In genomic region chr14:57865066-57865449, GRCh38 we compare ENCODE assay signal across 17 cellular contexts. TPM values are rescaled to one million over a fixed set of nuclear protein-coding genes. Genes with fewer than 3 reads are reported as not detected.
DNase-seq lines count a peak whose midpoint lies in the region; ATAC-seq and TF ChIP-seq lines count a peak whose summit lies in the region.
"Had no signal": no experiment of that assay in that cellular context is flagged by ENCODE, and none has a peak within 500 bp of the region (broad histone marks: within the 10 kb centered on the region; RNA-seq: fewer than 3 reads in every experiment).

No MANE protein-coding gene starts in this region.

- H3K4me1 Mint-ChIP-seq in mesothelial cell of epicardium: peaks cover 2% of the 10 kb centered on the region
- H3K4me1 Mint-ChIP-seq: activated naive CD4-positive, alpha-beta T cell treated with anti-CD3 and anti-CD28 coated beads, Interleukin-2, amount 50 U/mL, for 24 hours had no signal

- peaks cover 66% of the 10 kb centered on the region for H3K27me3 Mint-ChIP-seq in mesothelial cell of epicardium (ENCODE audit: low read depth)

- no peak for ATAC-seq in heart right ventricle
- ATAC-seq in Right ventricle myocardium inferior: no peak
- ATAC-seq in HG03045 (IDR thresholded peaks at IDR 0.05; ENCODE audit: unreplicated experiment): no peak
- ATAC-seq: left colon had no signal

- no peaks in the 10 kb centered on the region for H3K36me3 ChIP-seq in heart right ventricle
- H3K36me3 ChIP-seq in ectodermal cell (ENCODE audit: control insufficient read depth, insufficient read depth, low read length): no peaks in the 10 kb centered on the region
- H3K36me3 ChIP-seq in urinary bladder (ENCODE audit: insufficient read depth): no peaks in the 10 kb centered on the region

- H3K4me3 ChIP-seq in heart right ventricle (peak overlapping the region in 7 of 10 donors; percentile 12 to 39 (median 23)), ectodermal cell (ENCODE audit: insufficient read depth, low read depth, low read length) (peak overlapping the region; percentile 40), urinary bladder (ENCODE audit: low read depth, low read length) (peak overlapping the region; percentile 2)

- H3K36me3 Mint-ChIP-seq in mesothelial cell of epicardium: no peaks in the 10 kb centered on the region
- H3K36me3 Mint-ChIP-seq: activated naive CD4-positive, alpha-beta T cell treated with anti-CD3 and anti-CD28 coated beads, Interleukin-2, amount 50 U/mL, for 24 hours had no signal

- TF ChIP-seq CTCF in heart right ventricle (IDR thresholded peaks at IDR 0.05): no peak
- no peak for TF ChIP-seq CTCF in mesothelial cell of epicardium (IDR thresholded peaks at IDR 0.05; ENCODE audit: unreplicated experiment)

- peak overlapping the region; percentile 26 for H3K4me3 Mint-ChIP-seq in mesothelial cell of epicardium
- H3K4me3 Mint-ChIP-seq: activated naive CD4-positive, alpha-beta T cell treated with anti-CD3 and anti-CD28 coated beads, Interleukin-2, amount 50 U/mL, for 24 hours; T-helper 1 cell treated with Interleukin-12 subunit alpha and Interleukin-12 subunit beta and Interleukin-4 antibody, amounts not matched to agents 30 μg/mL and 1 μg/mL, for 36 hours had no signal

- H3K27ac ChIP-seq in heart right ventricle: no peak overlapping the region
- H3K27ac ChIP-seq in ectodermal cell (ENCODE audit: insufficient read depth, low read depth, low read length, poor library complexity, severe bottlenecking): no peak overlapping the region
- no peak overlapping the region for H3K27ac ChIP-seq in urinary bladder (ENCODE audit: low read depth)
- H3K27ac ChIP-seq: RWPE1 had no signal

- WGBS in heart right ventricle, 2 donors: 2 to 3% methylated on average over 26 to 28 of the region's 28 CpGs
- 1 to 2% methylated on average over 28 of the region's 28 CpGs for WGBS in ectodermal cell, 2 experiments
- 2% methylated on average over 28 of the region's 28 CpGs for WGBS in urinary bladder

- intact Hi-C loops in heart right ventricle (cut with DNase I): no loop called here
- intact Hi-C loops in Right ventricle myocardium inferior (cut with DNase I): no loop called here

- DNase-seq in heart right ventricle (no peak), Right ventricle myocardium inferior (ENCODE audit: missing footprints) (no peak), mesothelial cell of epicardium (ENCODE audit: low spot score in 2 of 2, unreplicated experiment in 2 of 2) (no peak), dermis blood vessel endothelial cell (no peak), GM03348 (ENCODE audit: low spot score) (no peak)
- DNase-seq: activated CD8-positive, alpha-beta memory T cell treated with anti-CD3 and anti-CD28 coated beads, Interleukin-2, amount 50 U/mL, for 48 hours; left colon; NCI-H1436 treated with DMSO at 0.1 percent for 48 hours; NCI-H524 treated with DMSO at 0.1 percent for 48 hours had no signal

- peaks cover 3 to 16% (median 8%) of the 10 kb centered on the region in 9 donors for H3K4me1 ChIP-seq in heart right ventricle
- peaks cover 11% of the 10 kb centered on the region for H3K4me1 ChIP-seq in ectodermal cell (ENCODE audit: control insufficient read depth, insufficient read depth, low read length)
- H3K4me1 ChIP-seq in urinary bladder (ENCODE audit: insufficient read depth): peaks cover 4% of the 10 kb centered on the region

- no peak overlapping the region for H3K27ac Mint-ChIP-seq in mesothelial cell of epicardium
- H3K27ac Mint-ChIP-seq: activated naive CD4-positive, alpha-beta T cell treated with anti-CD3 and anti-CD28 coated beads, Interleukin-2, amount 50 U/mL, for 24 hours; T-helper 1 cell treated with Interleukin-12 subunit alpha and Interleukin-12 subunit beta and Interleukin-4 antibody, amounts not matched to agents 30 μg/mL and 1 μg/mL, for 36 hours had no signal

- no peaks in the 10 kb centered on the region for H3K9me3 ChIP-seq in heart right ventricle
- H3K9me3 ChIP-seq in ectodermal cell (ENCODE audit: control insufficient read depth, low read length): no peaks in the 10 kb centered on the region

- H3K27me3 ChIP-seq in heart right ventricle (peaks cover 14 to 76% (median 65%) of the 10 kb centered on the region in 7 donors), ectodermal cell (ENCODE audit: control insufficient read depth, insufficient read depth, low read length, poor library complexity, severe bottlenecking) (peaks cover 44% of the 10 kb centered on the region)

- H3K9me3 Mint-ChIP-seq in mesothelial cell of epicardium: no peaks in the 10 kb centered on the region
- H3K9me3 Mint-ChIP-seq: activated naive CD4-positive, alpha-beta T cell treated with anti-CD3 and anti-CD28 coated beads, Interleukin-2, amount 50 U/mL, for 24 hours; T-helper 1 cell treated with Interleukin-12 subunit alpha and Interleukin-12 subunit beta and Interleukin-4 antibody, amounts not matched to agents 30 μg/mL and 1 μg/mL, for 36 hours had no signal

RNA-seq across cellular contexts. Expression of gene SLC35F4, which starts 0.8 kb away (rescaled TPM):
- total RNA-seq in heart right ventricle: not detected
- not detected for polyA plus RNA-seq in heart right ventricle
- total RNA-seq in Right ventricle myocardium inferior: not detected
- not detected for polyA plus RNA-seq in ectodermal cell (2013, experiment 1 of 4)
- 0.18 TPM for polyA plus RNA-seq in ectodermal cell (2013, experiment 2 of 4)
- not detected for polyA plus RNA-seq in ectodermal cell (2013, experiment 3 of 4)
- not detected for polyA plus RNA-seq in ectodermal cell (2013, experiment 4 of 4)
- not detected in 3 replicates for total RNA-seq in mesothelial cell of epicardium
- 0.90 TPM for total RNA-seq in urinary bladder
- 0.11 TPM for polyA plus RNA-seq in urinary bladder
- total RNA-seq in dermis blood vessel endothelial cell: not detected in 2 replicates
- total RNA-seq: bronchial epithelial cell, left colon, LHCN-M2 had no signal
